13 cellular contexts compared by ENCODE assay signal in the genomic region with DNA sequence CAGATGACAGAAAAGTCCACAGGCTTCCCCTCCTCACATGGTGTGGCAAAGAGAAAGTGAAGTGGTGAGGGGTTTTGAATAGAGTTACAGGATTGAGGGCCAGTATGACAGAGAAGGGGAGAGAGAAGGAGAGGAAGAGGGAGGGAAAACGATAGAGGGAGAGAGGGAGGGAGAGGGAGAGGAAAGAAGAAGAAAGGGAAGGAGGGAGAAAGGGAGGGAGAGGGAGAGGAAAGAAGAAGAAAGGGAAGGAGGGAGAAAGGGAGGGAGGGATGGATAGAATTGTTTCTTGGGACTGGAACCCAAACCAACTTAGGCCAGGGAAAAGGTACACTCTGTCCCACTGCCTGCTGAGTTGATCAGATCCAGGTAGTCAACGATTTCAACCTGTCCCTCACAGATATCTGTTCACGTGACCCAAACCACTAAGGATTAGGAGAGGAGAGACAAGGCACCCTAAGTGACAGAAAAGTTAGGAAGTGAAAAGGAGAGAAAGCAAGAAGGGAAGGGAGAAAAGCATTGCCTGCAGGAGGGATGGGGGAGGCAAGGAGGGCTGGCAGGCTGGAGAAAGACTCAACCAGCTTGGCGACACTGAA. TPM values are rescaled to one million over a fixed set of nuclear protein-coding genes. Genes with fewer than 3 reads are reported as not detected.
A peak's percentile ranks its signal among the peaks of the same experiment; 100 is the strongest.
DNase-seq lines count a peak whose midpoint lies in the region; TF ChIP-seq lines count a peak whose summit lies in the region.
"Had no signal": no experiment of that assay in that cellular context is flagged by ENCODE, and none has a peak within 500 bp of the region (broad histone marks: within the 10 kb centered on the region; RNA-seq: fewer than 3 reads in every experiment).

No MANE protein-coding gene starts in this region.

- H3K4me3 ChIP-seq in AG04450 (ENCODE audit: low read depth, low read length): peak overlapping the region; percentile 52
- peak overlapping the region; percentile 40 for H3K4me3 ChIP-seq in SJCRH30
- H3K4me3 ChIP-seq in esophagus squamous epithelium: peak overlapping the region in 1 of 4 donors; percentile 44
- peak overlapping the region; percentile 26 to 69 for H3K4me3 ChIP-seq in neuronal stem cell (ENCODE audit: low read length in 2 of 2)

- peak overlapping the region; percentile 19 for H4K91ac ChIP-seq in neuronal stem cell (ENCODE audit: low read depth, low read length, poor library complexity)

- H2BK12ac ChIP-seq in neuronal stem cell (ENCODE audit: low read length): no peak overlapping the region

- no peaks in the 10 kb centered on the region for H3K79me1 ChIP-seq in neuronal stem cell (ENCODE audit: low read depth, low read length)

- H4K8ac ChIP-seq in neuronal stem cell (ENCODE audit: low read depth, low read length): no peak overlapping the region

- H2AFZ ChIP-seq in neuronal stem cell (ENCODE audit: low read length): no peak overlapping the region

- 57 to 63% methylated on average over 4 of the region's 4 CpGs for WGBS in esophagus squamous epithelium, 2 donors
- WGBS in neuronal stem cell (ENCODE audit: extremely low coverage in 2 of 2, insufficient read length in 2 of 2, insufficient replicate concordance in 1 of 2), 2 donors: no CpG with 5 or more reads among the region's 4 CpGs

- no peak overlapping the region for H2BK5ac ChIP-seq in neuronal stem cell (ENCODE audit: low read length)

- peak overlapping the region; percentile 93 for H3K27ac ChIP-seq in AG04450 (ENCODE audit: low read depth, low read length)
- peak overlapping the region; percentile 81 for H3K27ac ChIP-seq in SJCRH30
- peak overlapping the region; percentile 56 to 84 (median 80) for H3K27ac ChIP-seq in esophagus squamous epithelium
- H3K27ac ChIP-seq in neuronal stem cell (replicated peaks; ENCODE audit: low read length): peak overlapping the region; percentile 79
- H3K27ac ChIP-seq: KMS-11, neutrophil had no signal

- H3K27me3 ChIP-seq in AG04450 (ENCODE audit: control insufficient read depth, insufficient read depth, low read length) (peaks cover 4% of the 10 kb centered on the region), SJCRH30 (no peaks in the 10 kb centered on the region), esophagus squamous epithelium (no peaks in the 10 kb centered on the region), neuronal stem cell (ENCODE audit: control insufficient read depth in 3 of 3, insufficient read depth in 3 of 3, low read depth in 1 of 3, low read length in 3 of 3) (no peaks in the 10 kb centered on the region)

- H3K4me2 ChIP-seq in neuronal stem cell (ENCODE audit: insufficient read depth, low read length, poor library complexity, severe bottlenecking): no peak overlapping the region
- H3K4me2 ChIP-seq: KMS-11 had no signal

- H3K36me3 ChIP-seq in SJCRH30 (no peaks in the 10 kb centered on the region), esophagus squamous epithelium (no peaks in the 10 kb centered on the region), neuronal stem cell (replicated peaks in 1 of 2; ENCODE audit: control insufficient read depth in 2 of 2, insufficient read depth in 2 of 2, low read length in 2 of 2) (peaks cover 0 to 2% of the 10 kb centered on the region in 2 donors)
- H3K36me3 ChIP-seq: neutrophil had no signal

- H3K4ac ChIP-seq in neuronal stem cell (ENCODE audit: low read length): no peak overlapping the region

- DNase-seq in AG04450 (ENCODE audit: low read depth, low spot score) (no peak), SJCRH30 (no peak), esophagus squamous epithelium (lab: John Stamatoyannopoulos, UW) (no peak), neuronal stem cell (ENCODE audit: low spot score) (no peak), ecto neural progenitor cell (ENCODE audit: low spot score) (no peak), NCI-H2081 (lab: John Stamatoyannopoulos, UW) (no peak), islet precursor cell (no peak), OCI-M1 (lab: John Stamatoyannopoulos, UW) (no peak)
- DNase-seq: activated CD4-positive, alpha-beta memory T cell treated with anti-CD3 and anti-CD28 coated beads for 36 hours; CD4-positive, alpha-beta memory T cell; glutamatergic neuron had no signal

- POLR2A ChIA-PET in AG04450 (lab: Yijun Ruan, JAX): no interaction called here

- H3K9ac ChIP-seq in neuronal stem cell (ENCODE audit: low read depth, low read length, poor library complexity): peak overlapping the region; percentile 82
- H3K9ac ChIP-seq: KMS-11 had no signal

- no peak overlapping the region for H2BK15ac ChIP-seq in neuronal stem cell (ENCODE audit: low read length)

- peak overlapping the region; percentile 10 for H2BK120ac ChIP-seq in neuronal stem cell (ENCODE audit: low read depth, low read length)

- H3K14ac ChIP-seq in neuronal stem cell (ENCODE audit: low read length): no peak overlapping the region

- H2AK5ac ChIP-seq in neuronal stem cell (ENCODE audit: low read depth, low read length): peak overlapping the region; percentile 58

- CTCF ChIA-PET in AG04450 (lab: Charles Lee): no interaction called here

- no peak overlapping the region for H3K23ac ChIP-seq in neuronal stem cell (ENCODE audit: low read depth, low read length, poor library complexity)

- peaks cover 23% of the 10 kb centered on the region for H3K4me1 ChIP-seq in SJCRH30
- peaks cover 4 to 23% (median 16%) of the 10 kb centered on the region in 3 donors for H3K4me1 ChIP-seq in esophagus squamous epithelium
- peaks cover 14 to 15% of the 10 kb centered on the region in 2 donors for H3K4me1 ChIP-seq in neuronal stem cell (ENCODE audit: control insufficient read depth in 2 of 2, insufficient read depth in 1 of 2, low read depth in 1 of 2, low read length in 2 of 2)

- peak overlapping the region; percentile 88 for H3K18ac ChIP-seq in neuronal stem cell (ENCODE audit: low read length)

- H3K9me3 ChIP-seq in AG04450 (ENCODE audit: control insufficient read depth, insufficient read depth, low read length): no peaks in the 10 kb centered on the region; the same call in 1 of the 2 replicates
- peaks cover 9% of the 10 kb centered on the region for H3K9me3 ChIP-seq in SJCRH30 (replicated peaks)
- no peaks in the 10 kb centered on the region for H3K9me3 ChIP-seq in esophagus squamous epithelium
- peaks cover 3 to 10% of the 10 kb centered on the region in 2 donors for H3K9me3 ChIP-seq in neuronal stem cell (replicated peaks in 1 of 2; ENCODE audit: control insufficient read depth in 2 of 2, insufficient read depth in 1 of 2, low read depth in 1 of 2, low read length in 2 of 2)
- H3K9me3 ChIP-seq: neutrophil had no signal

- TF ChIP-seq POLR2A in esophagus squamous epithelium (IDR thresholded peaks at IDR 0.05): no peak

- TF ChIP-seq CTCF in AG04450 (IDR thresholded peaks at IDR 0.05; ENCODE audit: low read depth, low read length) (no peak), esophagus squamous epithelium (IDR thresholded peaks at IDR 0.05) (no peak)

- intact Hi-C loops in esophagus squamous epithelium (cut with DNase I): no loop called here

RNA-seq across cellular contexts. Expression of a gene that starts 8.1 kb away (rescaled TPM):
- polyA plus RNA-seq in AG04450 (2011; rRNA removed): not detected in 2 replicates
- polyA minus RNA-seq in AG04450 (2011; rRNA and poly(A)+ RNA removed): not detected in 2 replicates
- not detected in 2 replicates for total RNA-seq in SJCRH30 (2014; rRNA removed; shearing (Covaris generic))
- total RNA-seq in esophagus squamous epithelium: not detected
- polyA plus RNA-seq in neuronal stem cell (2013, experiment 1 of 2): 0.08 TPM
- 0.21 TPM for polyA plus RNA-seq in neuronal stem cell (2013, experiment 2 of 2)
- total RNA-seq: activated CD4-positive, alpha-beta memory T cell treated with anti-CD3 and anti-CD28 coated beads for 36 hours; CD4-positive, alpha-beta memory T cell had no signal
- polyA plus RNA-seq: CD4-positive, alpha-beta memory T cell had no signal

RNA-seq across cellular contexts. Expression of a gene that starts 15.4 kb away (rescaled TPM):
- polyA plus RNA-seq in AG04450 (2011; rRNA removed): not detected in 2 replicates
- not detected in 2 replicates for polyA minus RNA-seq in AG04450 (2011; rRNA and poly(A)+ RNA removed)
- not detected in 2 replicates for total RNA-seq in SJCRH30 (2014; rRNA removed; shearing (Covaris generic))
- total RNA-seq in esophagus squamous epithelium: not detected
- polyA plus RNA-seq in neuronal stem cell (2013, experiment 1 of 2): not detected
- not detected for polyA plus RNA-seq in neuronal stem cell (2013, experiment 2 of 2)
- total RNA-seq: activated CD4-positive, alpha-beta memory T cell treated with anti-CD3 and anti-CD28 coated beads for 36 hours had no signal
